Comparison of ENCODE assay signal across 19 cellular contexts in the genomic region with DNA sequence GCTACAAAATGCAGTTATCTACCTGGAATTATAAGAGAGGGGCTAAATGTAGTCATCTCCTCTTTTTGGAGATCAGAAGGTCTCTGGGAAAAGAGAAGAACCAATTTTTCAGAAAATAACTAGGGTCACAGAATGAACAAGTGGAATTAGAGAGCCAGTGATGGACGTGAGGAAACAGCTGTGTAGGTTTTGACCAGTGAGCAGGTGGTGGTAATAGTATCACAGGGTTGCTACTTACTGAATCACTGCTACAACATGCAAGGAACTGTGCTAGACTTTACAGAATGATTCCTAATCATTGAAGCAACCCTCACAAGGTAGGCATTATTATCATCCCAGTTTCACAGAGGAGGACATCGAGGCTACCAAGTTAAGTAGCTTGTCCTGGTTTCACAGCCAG. TPM values are rescaled to one million over a fixed set of nuclear protein-coding genes. Genes with fewer than 3 reads are reported as not detected.
"Had no signal": no experiment of that assay in that cellular context is flagged by ENCODE, and none has a peak within 500 bp of the region (broad histone marks: within the 10 kb centered on the region; RNA-seq: fewer than 3 reads in every experiment).

No MANE protein-coding gene starts in this region.

- H3K4me3 ChIP-seq: esophagus squamous epithelium had no signal

- ATAC-seq: left ventricle myocardium superior; stimulated activated effector memory CD8-positive, alpha-beta T cell treated with anti-CD3 and anti-CD28 coated beads, Interleukin-12 subunit alpha, Interleukin-12 subunit beta, amount 100 ng/mL, for 72 hours had no signal

- H3K27ac Mint-ChIP-seq: stimulated activated effector memory CD8-positive, alpha-beta T cell treated with anti-CD3 and anti-CD28 coated beads, Interleukin-12 subunit alpha, Interleukin-12 subunit beta, amount 100 ng/mL, for 72 hours had no signal

- H3K9me3 ChIP-seq: esophagus squamous epithelium had no signal

- DNase-seq: activated CD4-positive, alpha-beta T cell treated with anti-CD3 and anti-CD28 coated beads, Interleukin-2, amount 50 U/mL, for 48 hours; activated effector memory CD4-positive, alpha-beta T cell treated with Interleukin-2 at 50 U/mL for 16 hours; activated naive CD4-positive, alpha-beta T cell treated with anti-CD3 and anti-CD28 coated beads, Interleukin-2, amount 50 U/mL, for 16 hours; amygdala; brain microvascular endothelial cell; cerebellar nuclear complex; effector CD8-positive, alpha-beta T cell; esophagus squamous epithelium; kidney glomerular epithelial cell; left ventricle myocardium superior; mesendoderm; posterior cingulate gyrus; retina; T1000 had no signal

- H3K27ac ChIP-seq: brain microvascular endothelial cell, esophagus squamous epithelium had no signal

- H3K4me3 Mint-ChIP-seq: stimulated activated effector memory CD8-positive, alpha-beta T cell treated with anti-CD3 and anti-CD28 coated beads, Interleukin-12 subunit alpha, Interleukin-12 subunit beta, amount 100 ng/mL, for 72 hours had no signal

- H3K9me3 Mint-ChIP-seq: stimulated activated effector memory CD8-positive, alpha-beta T cell treated with anti-CD3 and anti-CD28 coated beads, Interleukin-12 subunit alpha, Interleukin-12 subunit beta, amount 100 ng/mL, for 72 hours had no signal

- H3K27me3 ChIP-seq: brain microvascular endothelial cell, esophagus squamous epithelium had no signal

RNA-seq across cellular contexts. Expression of gene MCCD1, which starts 15.9 kb away (rescaled TPM):
- total RNA-seq: endothelial cell of umbilical vein, esophagus squamous epithelium, fibroblast of villous mesenchyme, glomerular endothelial cell, left ventricle myocardium superior had no signal
- polyA plus RNA-seq: endothelial cell of umbilical vein, thymus had no signal

RNA-seq across cellular contexts. Expression of gene LTA, which starts 27.4 kb away (rescaled TPM):
- total RNA-seq: esophagus squamous epithelium, fibroblast of villous mesenchyme, left ventricle myocardium superior had no signal
- polyA plus RNA-seq: endothelial cell of umbilical vein had no signal
